Comparison of ENCODE assay signal across 1 cellular context in genomic region chr22:24989541-24989951, GRCh38.
TF ChIP-seq lines count a peak whose summit lies in the region.

No MANE protein-coding gene starts in this region.

TF ChIP-seq in H1, 55 proteins besides CTCF, POLR2A, EP300 and RAD21:
- no peak for TF ChIP-seq KDM1A (IDR thresholded peaks at IDR 0.05; ENCODE audit: borderline replicate concordance, low read length)
- TF ChIP-seq, protein P1, sequence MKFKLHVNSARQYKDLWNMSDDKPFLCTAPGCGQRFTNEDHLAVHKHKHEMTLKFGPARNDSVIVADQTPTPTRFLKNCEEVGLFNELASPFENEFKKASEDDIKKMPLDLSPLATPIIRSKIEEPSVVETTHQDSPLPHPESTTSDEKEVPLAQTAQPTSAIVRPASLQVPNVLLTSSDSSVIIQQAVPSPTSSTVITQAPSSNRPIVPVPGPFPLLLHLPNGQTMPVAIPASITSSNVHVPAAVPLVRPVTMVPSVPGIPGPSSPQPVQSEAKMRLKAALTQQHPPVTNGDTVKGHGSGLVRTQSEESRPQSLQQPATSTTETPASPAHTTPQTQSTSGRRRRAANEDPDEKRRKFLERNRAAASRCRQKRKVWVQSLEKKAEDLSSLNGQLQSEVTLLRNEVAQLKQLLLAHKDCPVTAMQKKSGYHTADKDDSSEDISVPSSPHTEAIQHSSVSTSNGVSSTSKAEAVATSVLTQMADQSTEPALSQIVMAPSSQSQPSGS (IDR thresholded peaks at IDR 0.05; ENCODE audit: low read length), result no peak
- TF ChIP-seq BACH1 (IDR thresholded peaks at IDR 0.05; ENCODE audit: low read length), result no peak
- no peak for TF ChIP-seq POU5F1 (IDR thresholded peaks at IDR 0.05; ENCODE audit: low read depth, low read length)
